In genomic region chr14:102145395-102145794, GRCh38 we compare ENCODE assay signal across 16 cellular contexts. TPM values are rescaled to one million over a fixed set of nuclear protein-coding genes. Genes with fewer than 3 reads are reported as not detected.
A peak's percentile ranks its signal among the peaks of the same experiment; 100 is the strongest.
DNase-seq lines count a peak whose midpoint lies in the region; ATAC-seq and TF ChIP-seq lines count a peak whose summit lies in the region.
"Had no signal": no experiment of that assay in that cellular context is flagged by ENCODE, and none has a peak within 500 bp of the region (broad histone marks: within the 10 kb centered on the region; RNA-seq: fewer than 3 reads in every experiment).

No MANE protein-coding gene starts in this region.

- H3K18ac ChIP-seq in mesenchymal stem cell (ENCODE audit: low read depth in 1 of 2, low read length in 2 of 2), result no peak overlapping the region

- H3K9me3 ChIP-seq in Loucy (ENCODE audit: insufficient read depth, low read depth, low read length) (no peaks in the 10 kb centered on the region), mesenchymal stem cell (ENCODE audit: control insufficient read depth, low read length) (no peaks in the 10 kb centered on the region), body of pancreas (no peaks in the 10 kb centered on the region)
- H3K9me3 ChIP-seq: Caco-2 had no signal

- H2BK5ac ChIP-seq in mesenchymal stem cell (ENCODE audit: low read depth, low read length, poor library complexity, severe bottlenecking), result no peak overlapping the region

- H3K36me3 ChIP-seq in Loucy (ENCODE audit: insufficient read depth, low read length), result no peaks in the 10 kb centered on the region
- H3K36me3 ChIP-seq in mesenchymal stem cell (ENCODE audit: control insufficient read depth in 1 of 2, insufficient read depth in 2 of 2, low read depth in 1 of 2, low read length in 2 of 2), result peaks cover 0 to 3% of the 10 kb centered on the region in 2 experiments
- H3K36me3 ChIP-seq in body of pancreas (replicated peaks in 1 of 2; ENCODE audit: insufficient read depth in 1 of 2, low read depth in 2 of 2), result no peaks in the 10 kb centered on the region

- intact Hi-C loops in body of pancreas (cut with DNase I), result no loop called here

- H3K79me2 ChIP-seq in Loucy (ENCODE audit: insufficient read depth, low read length), result peaks cover 98% of the 10 kb centered on the region

- no peak overlapping the region for H3K4me3 Mint-ChIP-seq in stimulated activated effector memory CD8-positive, alpha-beta T cell treated with anti-CD3 and anti-CD28 coated beads, Interleukin-12 subunit alpha, Interleukin-12 subunit beta, amount 100 ng/mL, for 72 hours
- H3K4me3 Mint-ChIP-seq: B cell had no signal

- no peaks in the 10 kb centered on the region for H3K9me3 Mint-ChIP-seq in stimulated activated effector memory CD8-positive, alpha-beta T cell treated with anti-CD3 and anti-CD28 coated beads, Interleukin-12 subunit alpha, Interleukin-12 subunit beta, amount 100 ng/mL, for 72 hours
- H3K9me3 Mint-ChIP-seq: CD8-positive, alpha-beta memory T cell had no signal

- H2BK12ac ChIP-seq in mesenchymal stem cell (ENCODE audit: low read length in 2 of 2), result no peak overlapping the region

- H3K4me1 Mint-ChIP-seq in stimulated activated effector memory CD8-positive, alpha-beta T cell treated with anti-CD3 and anti-CD28 coated beads, Interleukin-12 subunit alpha, Interleukin-12 subunit beta, amount 100 ng/mL, for 72 hours, result peaks cover 47% of the 10 kb centered on the region

- peaks cover 3% of the 10 kb centered on the region for H3K79me1 ChIP-seq in mesenchymal stem cell (replicated peaks; ENCODE audit: low read length, poor library complexity, severe bottlenecking)

- H2BK15ac ChIP-seq in mesenchymal stem cell (ENCODE audit: low read depth, poor library complexity, severe bottlenecking), result no peak overlapping the region

- H3K9ac ChIP-seq in Loucy (ENCODE audit: low read depth, low read length, poor library complexity, severe bottlenecking) (no peak overlapping the region), mesenchymal stem cell (ENCODE audit: low read length) (no peak overlapping the region)
- H3K9ac ChIP-seq: GM23248 had no signal

- H2AFZ ChIP-seq in Loucy (ENCODE audit: low read length) (no peak overlapping the region), mesenchymal stem cell (ENCODE audit: low read depth, low read length) (no peak overlapping the region)
- H2AFZ ChIP-seq: GM23248 had no signal

- TF ChIP-seq CTCF in Loucy (conservative IDR thresholded peaks at IDR 0.05; ENCODE audit: low read length) (no peak), body of pancreas (IDR thresholded peaks at IDR 0.05) (no peak)

- no peak overlapping the region for H2BK120ac ChIP-seq in mesenchymal stem cell (ENCODE audit: low read depth, low read length)

- H3K9me2 ChIP-seq in Loucy (replicated peaks; ENCODE audit: low read depth, low read length), result no peaks in the 10 kb centered on the region

- H3K27me3 ChIP-seq in Loucy (ENCODE audit: insufficient read depth, low read length, poor library complexity, severe bottlenecking) (no peaks in the 10 kb centered on the region), mesenchymal stem cell (ENCODE audit: control insufficient read depth in 1 of 2, insufficient read depth in 1 of 2, low read length in 2 of 2) (no peaks in the 10 kb centered on the region), body of pancreas (no peaks in the 10 kb centered on the region)

- H3F3A ChIP-seq in Loucy (ENCODE audit: low read depth), result no peaks in the 10 kb centered on the region

- 93% methylated on average over 4 of the region's 6 CpGs for WGBS in mesenchymal stem cell
- 86 to 88% methylated on average over 6 of the region's 6 CpGs for WGBS in body of pancreas, 2 donors

- H3K4me1 ChIP-seq in Loucy (ENCODE audit: insufficient read depth, low read length, poor library complexity, severe bottlenecking) (peaks cover 23% of the 10 kb centered on the region), mesenchymal stem cell (ENCODE audit: control insufficient read depth, insufficient read depth, low read depth, low read length) (peaks cover 2% of the 10 kb centered on the region), body of pancreas (peaks cover 10% of the 10 kb centered on the region)

- H3K4me2 ChIP-seq in Loucy (ENCODE audit: low read depth, low read length, poor library complexity, severe bottlenecking) (peak overlapping the region; percentile 13), mesenchymal stem cell (ENCODE audit: low read length, poor library complexity, severe bottlenecking) (no peak overlapping the region)

- H3K14ac ChIP-seq in mesenchymal stem cell (ENCODE audit: low read length in 2 of 2), result no peak overlapping the region

- H4K8ac ChIP-seq in mesenchymal stem cell (ENCODE audit: low read length), result no peak overlapping the region

- TF ChIP-seq POLR2A in body of pancreas (IDR thresholded peaks at IDR 0.05), result no peak

- H3K23ac ChIP-seq in mesenchymal stem cell (ENCODE audit: low read length in 2 of 2), result peak overlapping the region in 1 of 2 experiments; percentile 78

- peaks cover 69% of the 10 kb centered on the region for H4K20me1 ChIP-seq in Loucy (ENCODE audit: insufficient read depth, low read length, poor library complexity, severe bottlenecking)

- H3K27ac ChIP-seq in cingulate gyrus (ENCODE audit: low read depth, low read length), result peak overlapping the region; percentile 49
- H3K27ac ChIP-seq in mesenchymal stem cell (ENCODE audit: low read length, poor library complexity, severe bottlenecking), result no peak overlapping the region
- H3K27ac ChIP-seq in body of pancreas, result no peak overlapping the region
- H3K27ac ChIP-seq: GM23248 had no signal

- peak overlapping the region; percentile 18 for H3K27ac Mint-ChIP-seq in stimulated activated effector memory CD8-positive, alpha-beta T cell treated with anti-CD3 and anti-CD28 coated beads, Interleukin-12 subunit alpha, Interleukin-12 subunit beta, amount 100 ng/mL, for 72 hours
- H3K27ac Mint-ChIP-seq: B cell had no signal

- ATAC-seq in stimulated activated effector memory CD8-positive, alpha-beta T cell treated with anti-CD3 and anti-CD28 coated beads, Interleukin-12 subunit alpha, Interleukin-12 subunit beta, amount 100 ng/mL, for 72 hours, result no peak
- no peak for ATAC-seq in GM21447 (IDR thresholded peaks at IDR 0.05; ENCODE audit: unreplicated experiment)
- no peak for ATAC-seq in body of pancreas

- H2AK5ac ChIP-seq in mesenchymal stem cell (ENCODE audit: low read length, severe bottlenecking), result peak overlapping the region; percentile 16

- no peak overlapping the region for H3K4ac ChIP-seq in mesenchymal stem cell (ENCODE audit: low read depth in 1 of 2, low read length in 2 of 2)

- DNase-seq in mesenchymal stem cell, result no peak
- DNase-seq in stimulated activated effector memory CD8-positive, alpha-beta T cell treated with anti-CD3 and anti-CD28 coated beads, Interleukin-12 subunit alpha, Interleukin-12 subunit beta, amount 100 ng/mL, for 72 hours (ENCODE audit: low spot score in 2 of 2), result no peak
- no peak for DNase-seq in body of pancreas
- DNase-seq in CD1c-positive myeloid dendritic cell (ENCODE audit: extremely low spot score), result no peak
- DNase-seq: C1 segment of cervical spinal cord; Caco-2; CD8-positive, alpha-beta memory T cell; DND-41; GDM1; GM23248; H7; IMR-90 had no signal

- H3K36me3 Mint-ChIP-seq in stimulated activated effector memory CD8-positive, alpha-beta T cell treated with anti-CD3 and anti-CD28 coated beads, Interleukin-12 subunit alpha, Interleukin-12 subunit beta, amount 100 ng/mL, for 72 hours, result peaks cover 55% of the 10 kb centered on the region

- H4K91ac ChIP-seq in mesenchymal stem cell (ENCODE audit: low read length), result no peak overlapping the region

- no peak overlapping the region for H3K4me3 ChIP-seq in Loucy (ENCODE audit: low read length, poor library complexity, severe bottlenecking)
- no peak overlapping the region for H3K4me3 ChIP-seq in mesenchymal stem cell (ENCODE audit: insufficient read depth in 1 of 2, low read depth in 1 of 2, low read length in 2 of 2)
- H3K4me3 ChIP-seq in body of pancreas, result no peak overlapping the region
- H3K4me3 ChIP-seq: GM23248 had no signal

RNA-seq across cellular contexts. Expression of gene WDR20, which starts 5.7 kb away (rescaled TPM):
- polyA plus RNA-seq in mesenchymal stem cell (2013, experiment 1 of 2), result 12.6 TPM
- polyA plus RNA-seq in mesenchymal stem cell (2013, experiment 2 of 2), result 12.4 TPM
- 10 to 100 TPM; 12.2 to 15.5 TPM for total RNA-seq in body of pancreas

RNA-seq across cellular contexts. Expression of gene HSP90AA1, which starts 58.6 kb away (rescaled TPM):
- polyA plus RNA-seq in mesenchymal stem cell (2013, experiment 1 of 2), result 430 TPM
- 432 TPM for polyA plus RNA-seq in mesenchymal stem cell (2013, experiment 2 of 2)
- 100 to 1,000 TPM; 197 to 251 TPM for total RNA-seq in body of pancreas
